22 cellular contexts compared by ENCODE assay signal in genomic region chr7:131449373-131449902, GRCh38.
"Had no signal": no experiment of that assay in that cellular context is flagged by ENCODE, and none has a peak within 500 bp of the region (broad histone marks: within the 10 kb centered on the region; RNA-seq: fewer than 3 reads in every experiment).

No MANE protein-coding gene starts in this region.

- H3K9me3 ChIP-seq: SK-N-SH had no signal

- H3K27ac ChIP-seq: KMS-11, RWPE1 had no signal

- DNase-seq: IMR-90, Kasumi-1, MM.1S, MV-4-11, NCI-H1048, NCI-H1105, NCI-H1417, NCI-H1436 treated with DMSO at 0.1 percent for 48 hours, NCI-H1694, NCI-H187 treated with DMSO at 0.1 percent for 48 hours, NCI-H2029 treated with DMSO at 0.1 percent for 48 hours, NCI-H2171 treated with DMSO at 0.1 percent for 48 hours, NCI-H345, NCI-H446 treated with DMSO at 0.1 percent for 48 hours, NCI-H510A treated with DMSO at 0.1 percent for 48 hours, NCI-H526, NCI-H82, SHP77, SK-N-SH, SW 1271 had no signal

- H3K9ac ChIP-seq: KMS-11, SK-N-SH had no signal

- H3K4me2 ChIP-seq: KMS-11, SK-N-SH had no signal
